In genomic region chr5:107430077-107430625, GRCh38 we compare ENCODE assay signal across 16 cellular contexts.
DNase-seq lines count a peak whose midpoint lies in the region; ATAC-seq and TF ChIP-seq lines count a peak whose summit lies in the region.
"Had no signal": no experiment of that assay in that cellular context is flagged by ENCODE, and none has a peak within 500 bp of the region (broad histone marks: within the 10 kb centered on the region; RNA-seq: fewer than 3 reads in every experiment).

No MANE protein-coding gene starts in this region.

- H3K4me3 Mint-ChIP-seq in activated naive CD4-positive, alpha-beta T cell treated with anti-CD3 and anti-CD28 coated beads for 36 hours, result no peak overlapping the region
- H3K4me3 Mint-ChIP-seq in CD4-positive, alpha-beta T cell, result no peak overlapping the region
- H3K4me3 Mint-ChIP-seq: activated T-helper 1 cell treated with anti-CD3 and anti-CD28 coated beads, Interleukin-12 subunit alpha, Interleukin-12 subunit beta, Interleukin-2, Interleukin-4 antibody, amounts not matched to agents 30 ng/mL and 10 ng/mL and 1 ng/mL, durations not matched to agents 14 hours and 24 hours and 36 hours; IgD-negative memory B cell; neural crest cell had no signal

- peaks cover 3% of the 10 kb centered on the region for H3K27me3 Mint-ChIP-seq in activated naive CD4-positive, alpha-beta T cell treated with anti-CD3 and anti-CD28 coated beads for 36 hours (ENCODE audit: low read depth)
- no peaks in the 10 kb centered on the region for H3K27me3 Mint-ChIP-seq in CD4-positive, alpha-beta T cell
- H3K27me3 Mint-ChIP-seq: IgD-negative memory B cell had no signal

- intact Hi-C loops in Right ventricle myocardium superior (cut with DNase I), result no loop called here
- intact Hi-C loops in cardiac septum (cut with DNase I), result no loop called here
- intact Hi-C loops in tibial artery (cut with DNase I; ENCODE audit: low total_unique reads), result no loop called here
- intact Hi-C loops in activated naive CD4-positive, alpha-beta T cell treated with anti-CD3 and anti-CD28 coated beads for 36 hours (cut with micrococcal nuclease), result no loop called here
- intact Hi-C loops in CD4-positive, alpha-beta T cell (cut with DNase I, micrococcal nuclease), result no loop called here

- H3K4me3 ChIP-seq in fibroblast of pulmonary artery (replicated peaks; ENCODE audit: low read depth, low read length) (peak overlapping the region; percentile 30), tibial artery (peak overlapping the region; percentile 2 to 5)

- peaks cover 5 to 28% (median 14%) of the 10 kb centered on the region in 4 donors for H3K4me1 ChIP-seq in tibial artery

- CTCF ChIA-PET in activated naive CD4-positive, alpha-beta T cell treated with anti-CD3 and anti-CD28 coated beads for 36 hours (lab: Charles Lee), result no interaction called here
- CTCF ChIA-PET in CD4-positive, alpha-beta T cell (lab: Charles Lee), result interaction anchor here (0.7 kb wide), 1 partner anchor 18 kb away, joined by 3 read pairs; no protein-coding TSS in a partner anchor

- peak; percentile 70 for ATAC-seq in Right ventricle myocardium superior (ENCODE audit: poor library complexity)
- peak; percentile 32; the same call in 1 of the 3 replicates for ATAC-seq in SK-N-SH treated with all-trans-retinoic acid at 6 μM for 48 hours
- no peak for ATAC-seq in GM19023 (IDR thresholded peaks at IDR 0.05; ENCODE audit: unreplicated experiment)
- no peak for ATAC-seq in CD4-positive, alpha-beta T cell (ENCODE audit: poor library complexity)

- H3K27ac Mint-ChIP-seq in activated naive CD4-positive, alpha-beta T cell treated with anti-CD3 and anti-CD28 coated beads for 36 hours, result no peak overlapping the region
- no peak overlapping the region for H3K27ac Mint-ChIP-seq in CD4-positive, alpha-beta T cell
- H3K27ac Mint-ChIP-seq: activated T-helper 1 cell treated with anti-CD3 and anti-CD28 coated beads, Interleukin-12 subunit alpha, Interleukin-12 subunit beta, Interleukin-2, Interleukin-4 antibody, amounts not matched to agents 30 ng/mL and 10 ng/mL and 1 ng/mL, durations not matched to agents 14 hours and 24 hours and 36 hours; IgD-negative memory B cell had no signal

- no peaks in the 10 kb centered on the region for H3K36me3 Mint-ChIP-seq in activated naive CD4-positive, alpha-beta T cell treated with anti-CD3 and anti-CD28 coated beads for 36 hours (ENCODE audit: low read depth)
- no peaks in the 10 kb centered on the region for H3K36me3 Mint-ChIP-seq in CD4-positive, alpha-beta T cell (ENCODE audit: low read depth)
- H3K36me3 Mint-ChIP-seq: IgD-negative memory B cell had no signal

- H3K27ac ChIP-seq in tibial artery, result peak overlapping the region in 1 of 2 donors; percentile 66
- H3K27ac ChIP-seq in CD4-positive, alpha-beta T cell (ENCODE audit: low read depth, low read length), result no peak overlapping the region
- H3K27ac ChIP-seq: brain microvascular endothelial cell, esophagus squamous epithelium had no signal

- H3K9me3 Mint-ChIP-seq in activated naive CD4-positive, alpha-beta T cell treated with anti-CD3 and anti-CD28 coated beads for 36 hours, result no peaks in the 10 kb centered on the region
- H3K9me3 Mint-ChIP-seq in CD4-positive, alpha-beta T cell, result no peaks in the 10 kb centered on the region
- H3K9me3 Mint-ChIP-seq: activated T-helper 1 cell treated with anti-CD3 and anti-CD28 coated beads, Interleukin-12 subunit alpha, Interleukin-12 subunit beta, Interleukin-2, Interleukin-4 antibody, amounts not matched to agents 30 ng/mL and 10 ng/mL and 1 ng/mL, durations not matched to agents 14 hours and 24 hours and 36 hours; IgD-negative memory B cell had no signal

- no peak for DNase-seq in Right ventricle myocardium superior
- DNase-seq in cardiac septum (ENCODE audit: low spot score), result no peak
- DNase-seq in fibroblast of pulmonary artery (ENCODE audit: low read depth), result peak; percentile 25
- DNase-seq in tibial artery, result no peak
- DNase-seq in activated naive CD4-positive, alpha-beta T cell treated with anti-CD3 and anti-CD28 coated beads for 36 hours, result no peak
- no peak for DNase-seq in CD4-positive, alpha-beta T cell
- DNase-seq: activated CD4-positive, alpha-beta T cell treated with anti-CD3 and anti-CD28 coated beads for 4 hours; AML-193; brain microvascular endothelial cell; esophagus squamous epithelium; islet precursor cell had no signal

- H3K9me3 ChIP-seq in tibial artery, result no peaks in the 10 kb centered on the region
- H3K9me3 ChIP-seq in CD4-positive, alpha-beta T cell (ENCODE audit: control insufficient read depth, low read length), result no peaks in the 10 kb centered on the region
- H3K9me3 ChIP-seq: esophagus squamous epithelium had no signal

- no peaks in the 10 kb centered on the region for H3K4me1 Mint-ChIP-seq in activated naive CD4-positive, alpha-beta T cell treated with anti-CD3 and anti-CD28 coated beads for 36 hours (ENCODE audit: low read depth)
- no peaks in the 10 kb centered on the region for H3K4me1 Mint-ChIP-seq in CD4-positive, alpha-beta T cell (ENCODE audit: low read depth)

- no peaks in the 10 kb centered on the region for H3K27me3 ChIP-seq in tibial artery
- no peaks in the 10 kb centered on the region for H3K27me3 ChIP-seq in CD4-positive, alpha-beta T cell (ENCODE audit: control insufficient read depth, insufficient read depth, low read length)
- H3K27me3 ChIP-seq: brain microvascular endothelial cell, esophagus squamous epithelium had no signal

- TF ChIP-seq CTCF in fibroblast of pulmonary artery (IDR thresholded peaks at IDR 0.05; ENCODE audit: low read length, missing control alignments) (no peak), tibial artery (IDR thresholded peaks at IDR 0.05) (no peak)
- no peak for TF ChIP-seq CTCF in CD4-positive, alpha-beta T cell (IDR thresholded peaks at IDR 0.05)

- no peaks in the 10 kb centered on the region for H3K36me3 ChIP-seq in tibial artery
- H3K36me3 ChIP-seq: brain microvascular endothelial cell had no signal

- POLR2A ChIA-PET in CD4-positive, alpha-beta T cell (lab: Charles Lee), result interaction anchor here (0.7 kb wide), 1 partner anchor 145 kb away, joined by 3 read pairs; no protein-coding TSS in a partner anchor

TF ChIP-seq in SK-N-SH treated with all-trans-retinoic acid at 6 μM for 48 hours, 23 proteins besides CTCF, POLR2A, EP300 and RAD21:
- TF ChIP-seq ISL1 (CRISPR knock-in tag; IDR thresholded peaks at IDR 0.05), result peak; percentile 62
- no peak for TF ChIP-seq PPARA (CRISPR knock-in tag; IDR thresholded peaks at IDR 0.05; ENCODE audit: borderline replicate concordance)

Comparison
In these comparisons a context has a peak if more than half of its experiments do, and no peak if none do; other contexts are left out.
1. ATAC-seq: peak in Right ventricle myocardium superior (single experiment) and SK-N-SH treated with all-trans-retinoic acid at 6 μM for 48 hours (single experiment); none in GM19023 (single experiment) and CD4-positive, alpha-beta T cell (single experiment).